Comparison of ENCODE assay signal across 11 cellular contexts in genomic region chr12:14937689-14938088, GRCh38.
DNase-seq lines count a peak whose midpoint lies in the region; ATAC-seq and TF ChIP-seq lines count a peak whose summit lies in the region.
"Had no signal": no experiment of that assay in that cellular context is flagged by ENCODE, and none has a peak within 500 bp of the region (broad histone marks: within the 10 kb centered on the region; RNA-seq: fewer than 3 reads in every experiment).

No MANE protein-coding gene starts in this region.

- TF ChIP-seq POLR2A in erythroblast (IDR thresholded peaks at IDR 0.05; ENCODE audit: low read length): no peak

- ATAC-seq in GM18868 (IDR thresholded peaks at IDR 0.05; ENCODE audit: unreplicated experiment): peak; percentile 57
- no peak for ATAC-seq in HG03280 (IDR thresholded peaks at IDR 0.05; ENCODE audit: unreplicated experiment)
- ATAC-seq in GM21576 (IDR thresholded peaks at IDR 0.05; ENCODE audit: unreplicated experiment): no peak

- DNase-seq in CD1c-positive myeloid dendritic cell (ENCODE audit: extremely low spot score) (peak; percentile 17), NCI-H524 treated with DMSO at 0.1 percent for 48 hours (lab: John Stamatoyannopoulos, UW) (peak; percentile 16), erythroblast (lab: John Stamatoyannopoulos, UW) (peak; percentile 7 to 15), HK-2 (ENCODE audit: unreplicated experiment) (no peak), D341Med (ENCODE audit: low spot score) (no peak)
- DNase-seq: effector CD4-positive, alpha-beta T cell; mammary epithelial cell; NCI-H2081 treated with DMSO at 0.1 percent for 48 hours had no signal

Comparison
In these comparisons a context has a peak if more than half of its experiments do, and no peak if none do; other contexts are left out.
1. DNase-seq: peak in CD1c-positive myeloid dendritic cell (single experiment), NCI-H524 treated with DMSO at 0.1 percent for 48 hours (single experiment) and erythroblast (2 of 2); none in HK-2 (single experiment) and D341Med (single experiment).